8 cellular contexts compared by ENCODE assay signal in genomic region chr14:93675651-93676050, GRCh38.
"Had no signal": no experiment of that assay in that cellular context is flagged by ENCODE, and none has a peak within 500 bp of the region (broad histone marks: within the 10 kb centered on the region; RNA-seq: fewer than 3 reads in every experiment).

No MANE protein-coding gene starts in this region.

- H3K27ac ChIP-seq: GM23248, HL-60 had no signal

- DNase-seq: GM23248, GOT3, H7, HFFc6 had no signal

- H3K9me3 ChIP-seq: HAP-1 had no signal

- H3K4me3 ChIP-seq: GM23248, HAP-1 had no signal

- ATAC-seq: HCT116, HepG2 had no signal

- H3K36me3 ChIP-seq: HAP-1 had no signal
